In genomic region chr15:48695835-48696573, GRCh38 we compare ENCODE assay signal across 1 cellular context.
TF ChIP-seq lines count a peak whose summit lies in the region.

No MANE protein-coding gene starts in this region.

TF ChIP-seq in K562, 482 proteins besides CTCF, POLR2A, EP300 and RAD21 (continued from another document):
- TF ChIP-seq CBFA2T3 (IDR thresholded peaks at IDR 0.05) (peak; percentile 75), SIX5 (IDR thresholded peaks at IDR 0.05; ENCODE audit: borderline replicate concordance in 1 of 2, insufficient read depth in 1 of 2, low read depth in 1 of 2, low read length in 2 of 2) (no peak), PRMT5 (CRISPR knock-in tag; IDR thresholded peaks at IDR 0.05) (no peak), MEIS2 (IDR thresholded peaks at IDR 0.05; ENCODE audit: partially characterized antibody) (peak; percentile 64), MAZ (CRISPR knock-in tag; conservative IDR thresholded peaks at IDR 0.05 in 1 of 2, IDR thresholded peaks at IDR 0.05 in 1 of 2) (0 out of 4 replicates have a peak, but pooled peaks of 1 of the 2 experiments have one; percentile 2), STAT5A (IDR thresholded peaks at IDR 0.05; ENCODE audit: borderline replicate concordance, low read length) (peak; percentile 91), NCOR1 (IDR thresholded peaks at IDR 0.05) (peak; percentile 88), ARID1B (IDR thresholded peaks at IDR 0.05) (peak; percentile 90), ZNF253 (CRISPR knock-in tag; conservative IDR thresholded peaks at IDR 0.05) (no peak), JUND (IDR thresholded peaks at IDR 0.05; ENCODE audit: borderline replicate concordance, low read depth, low read length) (peak; percentile 41; the same call in 1 of the 2 replicates), JUND (tag; IDR thresholded peaks at IDR 0.05; ENCODE audit: borderline replicate concordance, low read depth, low read length) (no peak), MNT (conservative IDR thresholded peaks at IDR 0.05) (peak in 1 of 2 experiments; percentile 35; a peak in 2 of 4 replicates), ESRRA (IDR thresholded peaks at IDR 0.05; ENCODE audit: borderline replicate concordance, low read depth) (peak; percentile 38; the same call in 1 of the 2 replicates), NFIC (IDR thresholded peaks at IDR 0.05) (0 out of 2 replicates have a peak, but pooled peaks have one; percentile 8), MTA2 (IDR thresholded peaks at IDR 0.05; ENCODE audit: low read depth) (peak; percentile 59; the same call in 1 of the 2 replicates), TEAD4 (IDR thresholded peaks at IDR 0.05; ENCODE audit: low read length) (peak; percentile 69; the same call in 1 of the 2 replicates), TEAD4 (CRISPR knock-in tag; IDR thresholded peaks at IDR 0.05; ENCODE audit: borderline replicate concordance) (no peak), ZNF507 (tag; conservative IDR thresholded peaks at IDR 0.05) (no peak), MED1 (CRISPR knock-in tag; IDR thresholded peaks at IDR 0.05; ENCODE audit: borderline replicate concordance) (no peak), TBL1XR1 (IDR thresholded peaks at IDR 0.05; ENCODE audit: low read length in 2 of 2) (peak in 1 of 2 experiments; percentile 86; a peak in 2 of 4 replicates), HDAC3 (IDR thresholded peaks at IDR 0.05; ENCODE audit: borderline replicate concordance, partially characterized antibody) (peak; percentile 60), TAL1 (IDR thresholded peaks at IDR 0.05) (peak; percentile 79), DPF2 (IDR thresholded peaks at IDR 0.05) (peak; percentile 56; the same call in 1 of the 2 replicates), MLX (CRISPR knock-in tag; conservative IDR thresholded peaks at IDR 0.05) (no peak), TSHZ1 (CRISPR knock-in tag; IDR thresholded peaks at IDR 0.05) (no peak), TCF3 (CRISPR knock-in tag; IDR thresholded peaks at IDR 0.05) (peak; percentile 85), LEF1 (IDR thresholded peaks at IDR 0.05) (peak; percentile 73; the same call in 1 of the 2 replicates), L3MBTL2 (IDR thresholded peaks at IDR 0.05) (no peak), SMAD4 (CRISPR knock-in tag; conservative IDR thresholded peaks at IDR 0.05) (peak; percentile 98), SMARCC2 (IDR thresholded peaks at IDR 0.05; ENCODE audit: low read depth) (peak; percentile 24; the same call in 1 of the 2 replicates), MECOM (CRISPR knock-in tag; IDR thresholded peaks at IDR 0.05) (peak; percentile 40; the same call in 1 of the 2 replicates), TRIM24 (IDR thresholded peaks at IDR 0.05) (peak in 1 of 2 experiments; percentile 48; a peak in 1 of 4 replicates), POLR2H (tag; IDR thresholded peaks at IDR 0.05; ENCODE audit: low read depth) (peak; percentile 29; the same call in 1 of the 2 replicates), RFX1 (IDR thresholded peaks at IDR 0.05) (peak; percentile 30; the same call in 1 of the 2 replicates), FOXK2 (conservative IDR thresholded peaks at IDR 0.05 in 1 of 2, IDR thresholded peaks at IDR 0.05 in 1 of 2; ENCODE audit: low read depth in 2 of 2) (0 out of 4 replicates have a peak, but pooled peaks of 1 of the 2 experiments have one; percentile 19), MCM2 (IDR thresholded peaks at IDR 0.05; ENCODE audit: low read depth) (no peak), YY1 (IDR thresholded peaks at IDR 0.05; ENCODE audit: borderline replicate concordance in 1 of 3, control insufficient read depth in 1 of 3, extremely low read depth in 1 of 3, insufficient read depth in 3 of 3, insufficient read length in 1 of 3, insufficient replicate concordance in 2 of 3, low read depth in 1 of 3, low read length in 2 of 3) (no peak)
- TF ChIP-seq, protein P1, sequence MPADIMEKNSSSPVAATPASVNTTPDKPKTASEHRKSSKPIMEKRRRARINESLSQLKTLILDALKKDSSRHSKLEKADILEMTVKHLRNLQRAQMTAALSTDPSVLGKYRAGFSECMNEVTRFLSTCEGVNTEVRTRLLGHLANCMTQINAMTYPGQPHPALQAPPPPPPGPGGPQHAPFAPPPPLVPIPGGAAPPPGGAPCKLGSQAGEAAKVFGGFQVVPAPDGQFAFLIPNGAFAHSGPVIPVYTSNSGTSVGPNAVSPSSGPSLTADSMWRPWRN (IDR thresholded peaks at IDR 0.05; ENCODE audit: low read depth), result peak; percentile 31; the same call in 1 of the 2 replicates
- TF ChIP-seq, protein P2, sequence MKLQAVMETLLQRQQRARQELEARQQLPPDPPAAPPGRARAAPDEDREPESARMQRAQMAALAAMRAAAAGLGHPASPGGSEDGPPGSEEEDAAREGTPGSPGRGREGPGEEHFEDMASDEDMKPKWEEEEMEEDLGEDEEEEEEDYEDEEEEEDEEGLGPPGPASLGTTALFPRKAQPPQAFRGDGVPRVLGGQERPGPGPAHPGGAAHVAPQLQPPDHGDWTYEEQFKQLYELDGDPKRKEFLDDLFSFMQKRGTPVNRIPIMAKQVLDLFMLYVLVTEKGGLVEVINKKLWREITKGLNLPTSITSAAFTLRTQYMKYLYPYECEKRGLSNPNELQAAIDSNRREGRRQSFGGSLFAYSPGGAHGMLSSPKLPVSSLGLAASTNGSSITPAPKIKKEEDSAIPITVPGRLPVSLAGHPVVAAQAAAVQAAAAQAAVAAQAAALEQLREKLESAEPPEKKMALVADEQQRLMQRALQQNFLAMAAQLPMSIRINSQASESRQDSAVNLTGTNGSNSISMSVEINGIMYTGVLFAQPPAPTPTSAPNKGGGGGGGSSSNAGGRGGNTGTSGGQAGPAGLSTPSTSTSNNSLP (IDR thresholded peaks at IDR 0.05; ENCODE audit: borderline replicate concordance, low read depth, low read length), result 0 out of 2 replicates have a peak, but pooled peaks have one; percentile 28
